Comparison of ENCODE assay signal across 1 cellular context in the genomic region with DNA sequence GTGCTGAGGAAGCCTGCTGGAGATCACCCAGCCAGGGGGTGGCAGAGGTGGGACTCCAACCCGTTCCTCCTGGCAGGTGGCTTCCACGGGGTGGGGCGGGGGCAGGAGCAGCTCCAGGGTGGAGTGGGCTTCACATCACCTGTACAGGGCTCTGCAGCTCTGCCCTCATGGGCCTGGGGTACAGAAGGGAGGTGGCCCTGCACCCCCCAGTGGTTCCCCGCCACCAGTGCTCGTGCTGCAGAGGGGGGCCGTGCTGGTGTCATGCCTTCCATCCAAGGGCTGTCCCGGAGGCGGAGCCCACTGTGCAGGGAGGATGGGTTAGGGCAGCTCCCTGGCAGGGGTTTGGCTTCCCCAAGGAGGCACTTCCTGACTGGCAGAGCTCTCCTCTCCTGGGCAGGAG.
TF ChIP-seq lines count a peak whose summit lies in the region.

No MANE protein-coding gene starts in this region.

TF ChIP-seq in HepG2, 621 proteins besides CTCF, POLR2A, EP300 and RAD21 (continued from another document):
- TF ChIP-seq, protein P1, sequence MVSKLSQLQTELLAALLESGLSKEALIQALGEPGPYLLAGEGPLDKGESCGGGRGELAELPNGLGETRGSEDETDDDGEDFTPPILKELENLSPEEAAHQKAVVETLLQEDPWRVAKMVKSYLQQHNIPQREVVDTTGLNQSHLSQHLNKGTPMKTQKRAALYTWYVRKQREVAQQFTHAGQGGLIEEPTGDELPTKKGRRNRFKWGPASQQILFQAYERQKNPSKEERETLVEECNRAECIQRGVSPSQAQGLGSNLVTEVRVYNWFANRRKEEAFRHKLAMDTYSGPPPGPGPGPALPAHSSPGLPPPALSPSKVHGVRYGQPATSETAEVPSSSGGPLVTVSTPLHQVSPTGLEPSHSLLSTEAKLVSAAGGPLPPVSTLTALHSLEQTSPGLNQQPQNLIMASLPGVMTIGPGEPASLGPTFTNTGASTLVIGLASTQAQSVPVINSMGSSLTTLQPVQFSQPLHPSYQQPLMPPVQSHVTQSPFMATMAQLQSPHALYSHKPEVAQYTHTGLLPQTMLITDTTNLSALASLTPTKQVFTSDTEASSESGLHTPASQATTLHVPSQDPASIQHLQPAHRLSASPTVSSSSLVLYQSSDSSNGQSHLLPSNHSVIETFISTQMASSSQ (IDR thresholded peaks at IDR 0.05; ENCODE audit: low read depth): no peak
- TF ChIP-seq, protein P1 (CRISPR knock-in tag; IDR thresholded peaks at IDR 0.05; ENCODE audit: borderline replicate concordance): no peak
- TF ChIP-seq RFX1 (IDR thresholded peaks at IDR 0.05): no peak
